In the genomic region with DNA sequence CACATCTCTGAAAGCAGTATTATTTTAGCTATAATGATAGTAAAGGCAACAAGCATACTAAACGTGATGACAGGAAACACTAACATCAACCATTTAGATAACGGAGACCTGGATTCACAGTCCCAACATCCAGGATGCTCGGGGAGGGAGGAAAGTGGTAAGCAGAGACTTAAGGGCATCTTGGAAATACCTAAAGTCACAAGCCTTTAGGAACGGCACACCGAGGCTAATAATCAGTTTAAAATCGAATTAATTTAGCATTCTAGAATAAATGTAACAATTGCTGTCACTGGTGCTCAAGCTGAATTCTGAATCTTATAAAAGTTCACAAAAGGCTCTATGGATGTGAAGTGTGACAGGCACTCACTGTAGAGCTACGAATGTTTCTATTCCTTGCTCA, we compare ENCODE assay signal across 8 cellular contexts. TPM values are rescaled to one million over a fixed set of nuclear protein-coding genes. Genes with fewer than 3 reads are reported as not detected.
DNase-seq lines count a peak whose midpoint lies in the region; ATAC-seq and TF ChIP-seq lines count a peak whose summit lies in the region.

No MANE protein-coding gene starts in this region.

- peaks cover 3% of the 10 kb centered on the region for H3K9me3 Mint-ChIP-seq in activated CD4-positive, alpha-beta T cell treated with anti-CD3 and anti-CD28 coated beads, Interleukin-2, amount 10 ng/mL, durations not matched to agents 24 days and 14 days
- peaks cover 2% of the 10 kb centered on the region for H3K9me3 Mint-ChIP-seq in activated CD8-positive, alpha-beta T cell treated with anti-CD3 and anti-CD28 coated beads for 36 hours

- no peak for DNase-seq in activated CD4-positive, alpha-beta T cell treated with anti-CD3 and anti-CD28 coated beads, Interleukin-2, amount 10 ng/mL, durations not matched to agents 24 days and 14 days
- no peak for DNase-seq in activated CD4-positive, alpha-beta T cell treated with anti-CD3 and anti-CD28 coated beads, Interleukin-2, amount 50 U/mL, for 1 hour
- no peak for DNase-seq in activated CD8-positive, alpha-beta T cell treated with anti-CD3 and anti-CD28 coated beads for 36 hours
- DNase-seq in inferior parietal cortex (ENCODE audit: extremely low spot score) (peak; percentile 53), superior temporal gyrus (ENCODE audit: extremely low spot score) (peak; percentile 66), NCI-H2081 treated with DMSO at 0.1 percent for 48 hours (lab: John Stamatoyannopoulos, UW) (no peak), NCI-H187 (lab: John Stamatoyannopoulos, UW) (no peak)

- peaks cover 8% of the 10 kb centered on the region for H3K36me3 Mint-ChIP-seq in activated CD4-positive, alpha-beta T cell treated with anti-CD3 and anti-CD28 coated beads, Interleukin-2, amount 10 ng/mL, durations not matched to agents 24 days and 14 days (ENCODE audit: low read depth)
- peaks cover 9% of the 10 kb centered on the region for H3K36me3 Mint-ChIP-seq in activated CD8-positive, alpha-beta T cell treated with anti-CD3 and anti-CD28 coated beads for 36 hours (ENCODE audit: low read depth)

- POLR2A ChIA-PET in activated CD8-positive, alpha-beta T cell treated with anti-CD3 and anti-CD28 coated beads for 36 hours (lab: Charles Lee): interaction anchor here (0.6 to 6.4 kb wide), 21 partner anchors 9 to 734 kb away, joined by 3 to 155 read pairs (median 4); a partner anchor contains a TSS

- peaks cover 35% of the 10 kb centered on the region for H3K4me1 Mint-ChIP-seq in activated CD4-positive, alpha-beta T cell treated with anti-CD3 and anti-CD28 coated beads, Interleukin-2, amount 10 ng/mL, durations not matched to agents 24 days and 14 days
- peaks cover 25% of the 10 kb centered on the region for H3K4me1 Mint-ChIP-seq in activated CD8-positive, alpha-beta T cell treated with anti-CD3 and anti-CD28 coated beads for 36 hours (ENCODE audit: low read depth)

- H3K4me3 Mint-ChIP-seq in activated CD4-positive, alpha-beta T cell treated with anti-CD3 and anti-CD28 coated beads, Interleukin-2, amount 10 ng/mL, durations not matched to agents 24 days and 14 days: peak overlapping the region; percentile 98
- no peak overlapping the region for H3K4me3 Mint-ChIP-seq in activated CD8-positive, alpha-beta T cell treated with anti-CD3 and anti-CD28 coated beads for 36 hours

- H3K27me3 Mint-ChIP-seq in activated CD4-positive, alpha-beta T cell treated with anti-CD3 and anti-CD28 coated beads, Interleukin-2, amount 10 ng/mL, durations not matched to agents 24 days and 14 days: no peaks in the 10 kb centered on the region
- H3K27me3 Mint-ChIP-seq in activated CD8-positive, alpha-beta T cell treated with anti-CD3 and anti-CD28 coated beads for 36 hours: no peaks in the 10 kb centered on the region

- H3K27ac Mint-ChIP-seq in activated CD4-positive, alpha-beta T cell treated with anti-CD3 and anti-CD28 coated beads, Interleukin-2, amount 10 ng/mL, durations not matched to agents 24 days and 14 days: peak overlapping the region; percentile 100
- H3K27ac Mint-ChIP-seq in activated CD8-positive, alpha-beta T cell treated with anti-CD3 and anti-CD28 coated beads for 36 hours: peak overlapping the region; percentile 99

- ATAC-seq in activated CD8-positive, alpha-beta T cell treated with anti-CD3 and anti-CD28 coated beads for 36 hours: no peak
- ATAC-seq in HG03565 (IDR thresholded peaks at IDR 0.05; ENCODE audit: unreplicated experiment): no peak

- CTCF ChIA-PET in activated CD8-positive, alpha-beta T cell treated with anti-CD3 and anti-CD28 coated beads for 36 hours (lab: Charles Lee): interaction anchor here (0.8 to 1.6 kb wide), 4 partner anchors 33 to 162 kb away, joined by 5 to 12 read pairs (median 6); no protein-coding TSS in a partner anchor

- intact Hi-C loops in activated CD4-positive, alpha-beta T cell treated with anti-CD3 and anti-CD28 coated beads, Interleukin-2, amount 10 ng/mL, durations not matched to agents 24 days and 14 days (cut with micrococcal nuclease): loop anchor here (2.0 to 5.0 kb wide), 2 partner anchors 162 to 207 kb away; a partner anchor contains a TSS
- intact Hi-C loops in activated CD8-positive, alpha-beta T cell treated with anti-CD3 and anti-CD28 coated beads for 36 hours (cut with micrococcal nuclease): loop anchor here (2.0 to 5.0 kb wide), 2 partner anchors 35 to 147 kb away; no protein-coding TSS in a partner anchor

- no peak for TF ChIP-seq CTCF in activated CD8-positive, alpha-beta T cell treated with anti-CD3 and anti-CD28 coated beads for 36 hours (IDR thresholded peaks at IDR 0.05)

RNA-seq across cellular contexts. Expression of a gene that starts 1.3 kb away (rescaled TPM):
- total RNA-seq in activated CD4-positive, alpha-beta T cell treated with anti-CD3 and anti-CD28 coated beads, Interleukin-2, amount 10 ng/mL, durations not matched to agents 24 days and 14 days: 104 and 109 TPM in 2 replicates
- 10 to 100 TPM; 88.7 to 91.6 TPM for total RNA-seq in activated CD8-positive, alpha-beta T cell treated with anti-CD3 and anti-CD28 coated beads for 36 hours

Comparison
In these comparisons a context has a peak if more than half of its experiments do, and no peak if none do; other contexts are left out.
1. DNase-seq: peak in inferior parietal cortex (single experiment) and superior temporal gyrus (single experiment); none in activated CD4-positive, alpha-beta T cell treated with anti-CD3 and anti-CD28 coated beads, Interleukin-2, amount 10 ng/mL, durations not matched to agents 24 days and 14 days (single experiment), activated CD4-positive, alpha-beta T cell treated with anti-CD3 and anti-CD28 coated beads, Interleukin-2, amount 50 U/mL, for 1 hour (single experiment), activated CD8-positive, alpha-beta T cell treated with anti-CD3 and anti-CD28 coated beads for 36 hours (single experiment), NCI-H2081 treated with DMSO at 0.1 percent for 48 hours (single experiment) and NCI-H187 (0 of 2).